21 cellular contexts compared by ENCODE assay signal in the genomic region with DNA sequence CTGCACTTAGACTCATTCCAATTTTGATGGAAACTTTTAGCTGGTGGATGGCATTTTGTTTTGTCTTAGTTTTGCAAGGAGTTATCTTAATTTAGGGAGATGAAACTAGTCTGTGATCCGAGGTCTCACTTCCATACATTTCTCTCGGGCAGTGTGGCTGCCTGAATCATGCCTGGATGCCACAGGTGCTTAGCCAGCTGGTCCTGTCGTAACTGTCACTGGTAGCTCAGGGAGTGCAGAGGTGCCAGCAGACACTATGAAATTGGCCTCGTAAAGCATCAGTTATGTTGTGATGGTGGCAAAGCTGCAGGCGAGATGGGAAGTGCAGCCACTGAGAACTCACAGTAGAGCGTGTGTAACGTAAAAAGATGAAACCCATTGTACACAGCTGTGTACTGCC.
"Had no signal": no experiment of that assay in that cellular context is flagged by ENCODE, and none has a peak within 500 bp of the region (broad histone marks: within the 10 kb centered on the region; RNA-seq: fewer than 3 reads in every experiment).

No MANE protein-coding gene starts in this region.

- H3K27ac Mint-ChIP-seq: activated CD8-positive, alpha-beta T cell treated with anti-CD3 and anti-CD28 coated beads, Interleukin-2, amount 10 ng/mL, durations not matched to agents 7 days and 5 days; activated naive CD4-positive, alpha-beta T cell treated with anti-CD3 and anti-CD28 coated beads, Interleukin-2, amount 50 U/mL, for 24 hours; T-helper 2 cell treated with Interferon-gamma antibody and Interleukin-4, amounts not matched to agents 5 μg/mL and 100 μg/mL, for 36 hours had no signal

- H3K4me2 ChIP-seq: KMS-11, SK-N-SH had no signal

- H3K9me3 Mint-ChIP-seq: activated naive CD4-positive, alpha-beta T cell treated with anti-CD3 and anti-CD28 coated beads, Interleukin-2, amount 50 U/mL, for 24 hours; T-helper 2 cell treated with Interferon-gamma antibody and Interleukin-4, amounts not matched to agents 5 μg/mL and 100 μg/mL, for 36 hours had no signal

- ATAC-seq: activated CD8-positive, alpha-beta T cell treated with anti-CD3 and anti-CD28 coated beads, Interleukin-2, amount 10 ng/mL, durations not matched to agents 7 days and 5 days had no signal

- DNase-seq: activated CD4-positive, alpha-beta T cell treated with anti-CD3 and anti-CD28 coated beads for 48 hours; activated CD4-positive, alpha-beta T cell treated with anti-CD3 and anti-CD28 coated beads, Interleukin-2, amount 50 U/mL, for 4 hours; activated CD4-positive, CD25-positive, alpha-beta regulatory T cell treated with anti-CD3 and anti-CD28 coated beads, Interleukin-2, amount 50 U/mL, for 72 hours; activated CD8-positive, alpha-beta memory T cell treated with anti-CD3 and anti-CD28 coated beads, Interleukin-2, amount 50 U/mL, for 48 hours; activated CD8-positive, alpha-beta T cell treated with anti-CD3 and anti-CD28 coated beads, Interleukin-2, amount 10 ng/mL, durations not matched to agents 7 days and 5 days; activated naive CD4-positive, alpha-beta T cell; activated T-cell treated with anti-CD3 and anti-CD28 coated beads, Interleukin-2, amount 50 U/mL, for 1 hour; aorta; MG63; NCI-H1092 treated with DMSO at 0.1 percent for 48 hours; NCI-H1417 treated with DMSO at 0.1 percent for 48 hours; NCI-H187; NCI-H2081; NCI-H510A treated with DMSO at 0.1 percent for 48 hours; NCI-H69; NK-92 treated with Interleukin-12 subunit alpha and Interleukin-12 subunit beta, amount 100 ng/mL, for 24 hours; SK-N-SH; SW 1271 had no signal

- H3K4me3 Mint-ChIP-seq: activated CD8-positive, alpha-beta T cell treated with anti-CD3 and anti-CD28 coated beads, Interleukin-2, amount 10 ng/mL, durations not matched to agents 7 days and 5 days; activated naive CD4-positive, alpha-beta T cell treated with anti-CD3 and anti-CD28 coated beads, Interleukin-2, amount 50 U/mL, for 24 hours; T-helper 2 cell treated with Interferon-gamma antibody and Interleukin-4, amounts not matched to agents 5 μg/mL and 100 μg/mL, for 36 hours had no signal

- H3K4me1 Mint-ChIP-seq: activated naive CD4-positive, alpha-beta T cell treated with anti-CD3 and anti-CD28 coated beads, Interleukin-2, amount 50 U/mL, for 24 hours had no signal

- H3K27me3 ChIP-seq: MG63 had no signal

- H3K9ac ChIP-seq: KMS-11, SK-N-SH had no signal

- H3K27ac ChIP-seq: KMS-11 had no signal

- H3K9me3 ChIP-seq: MG63, SK-N-SH had no signal

- H3K4me3 ChIP-seq: MG63 had no signal

- H3K36me3 Mint-ChIP-seq: activated naive CD4-positive, alpha-beta T cell treated with anti-CD3 and anti-CD28 coated beads, Interleukin-2, amount 50 U/mL, for 24 hours had no signal
